11 cellular contexts compared by ENCODE assay signal in the genomic region with DNA sequence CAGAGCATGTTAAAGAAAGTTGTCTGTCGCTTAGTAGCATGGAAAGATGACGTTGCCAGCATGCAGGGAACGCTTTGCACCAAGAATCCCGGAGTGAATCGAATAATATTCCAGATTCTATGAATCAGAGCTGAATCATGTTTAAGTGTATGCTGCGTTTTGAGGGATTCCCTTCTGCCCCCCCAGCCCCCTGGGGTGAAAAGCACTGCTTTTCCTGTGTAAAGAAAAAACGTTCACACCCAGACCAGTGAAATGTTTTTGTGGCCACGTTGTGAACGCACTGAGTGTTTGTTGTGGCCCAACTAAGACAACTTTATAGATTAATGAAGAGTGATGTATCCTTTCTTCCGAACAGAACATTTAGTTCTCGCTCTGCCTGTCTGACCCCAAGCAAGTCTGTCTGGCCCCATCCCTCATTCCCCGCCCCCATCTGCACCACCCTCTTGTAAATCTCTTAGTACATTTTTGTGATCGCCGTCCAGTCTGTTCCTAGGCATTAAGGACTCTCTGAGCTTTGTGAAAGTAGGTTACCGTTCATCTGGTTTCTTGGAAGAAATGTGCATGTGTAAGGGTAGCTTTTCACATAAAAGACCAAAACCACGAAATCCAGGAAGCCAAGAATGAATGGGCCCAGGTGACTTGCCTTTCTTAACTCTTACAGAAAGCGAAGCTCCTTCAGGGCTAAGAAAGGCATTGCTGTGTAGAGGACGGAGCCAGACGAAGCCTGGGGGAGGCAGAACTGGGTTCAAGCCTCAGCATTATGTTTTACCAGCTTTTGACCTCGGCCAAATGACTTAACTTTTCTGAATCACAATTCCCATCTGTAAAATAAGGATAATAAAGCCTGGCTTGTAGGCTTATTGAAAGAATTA.
DNase-seq lines count a peak whose midpoint lies in the region; ATAC-seq, FAIRE-seq and TF ChIP-seq lines count a peak whose summit lies in the region.
"Had no signal": no experiment of that assay in that cellular context is flagged by ENCODE, and none has a peak within 500 bp of the region (broad histone marks: within the 10 kb centered on the region; RNA-seq: fewer than 3 reads in every experiment).

No MANE protein-coding gene starts in this region.

- peaks cover 17% of the 10 kb centered on the region for H3K36me3 Mint-ChIP-seq in HFFc6 (ENCODE audit: low read depth)
- peaks cover 28% of the 10 kb centered on the region for H3K36me3 Mint-ChIP-seq in astrocyte (ENCODE audit: low read depth, unreplicated experiment)

- peaks cover 35% of the 10 kb centered on the region for H3K4me1 ChIP-seq in astrocyte (ENCODE audit: insufficient read depth, low read length)
- peaks cover 63% of the 10 kb centered on the region for H3K4me1 ChIP-seq in muscle layer of colon (ENCODE audit: insufficient read depth, low read length)

- TF ChIP-seq CTCF in HFFc6 (IDR thresholded peaks at IDR 0.05) = no peak
- no peak for TF ChIP-seq CTCF in astrocyte (IDR thresholded peaks at IDR 0.05; ENCODE audit: insufficient read depth, low read depth, low read length)
- TF ChIP-seq CTCF in GM13976 (IDR thresholded peaks at IDR 0.05; ENCODE audit: borderline replicate concordance, control extremely low read depth, extremely low read depth, insufficient read depth, missing control alignments) = no peak

- H3K36me3 ChIP-seq in astrocyte (ENCODE audit: insufficient read depth, low read length) (no peaks in the 10 kb centered on the region), muscle layer of colon (ENCODE audit: insufficient read depth, low read length) (no peaks in the 10 kb centered on the region)

- H2AFZ ChIP-seq in astrocyte (ENCODE audit: low read depth, low read length) = no peak overlapping the region

- peaks cover 48% of the 10 kb centered on the region for H3K79me2 ChIP-seq in astrocyte (ENCODE audit: insufficient read depth, low read length)

- H3K27ac Mint-ChIP-seq in HFFc6 (peak overlapping the region; percentile 79), astrocyte (ENCODE audit: unreplicated experiment) (peak overlapping the region; percentile 44)

- H3K9me3 ChIP-seq in astrocyte (ENCODE audit: insufficient read depth, low read depth, low read length) (no peaks in the 10 kb centered on the region), muscle layer of colon (ENCODE audit: low read length) (no peaks in the 10 kb centered on the region)

- peak overlapping the region; percentile 74 for H3K4me2 ChIP-seq in astrocyte (ENCODE audit: low read length)

- in situ Hi-C loops in GM13976 (cut with MboI; ENCODE audit: low sequenced_read_pairs, unreplicated experiment) = no loop called here

- no peaks in the 10 kb centered on the region for H3K9me3 Mint-ChIP-seq in HFFc6
- no peaks in the 10 kb centered on the region for H3K9me3 Mint-ChIP-seq in astrocyte (ENCODE audit: unreplicated experiment)
- H3K9me3 Mint-ChIP-seq: IgD-negative memory B cell had no signal

- H3K4me3 Mint-ChIP-seq in HFFc6 (peak overlapping the region; percentile 59), astrocyte (ENCODE audit: unreplicated experiment) (no peak overlapping the region)
- H3K4me3 Mint-ChIP-seq: IgD-negative memory B cell had no signal

- DNase-seq in 8988T = peak; percentile 21
- peak; percentile 76 for DNase-seq in HFFc6
- DNase-seq in astrocyte (ENCODE audit: low read depth) = peak; percentile 82
- no peak for DNase-seq in GM13976 (ENCODE audit: low spot score)
- DNase-seq in NCI-H1930 (lab: John Stamatoyannopoulos, UW) = no peak
- DNase-seq in NCI-H187 treated with DMSO at 0.1 percent for 48 hours (lab: John Stamatoyannopoulos, UW) = no peak
- DNase-seq: DMS 273 treated with DMSO at 0.1 percent for 48 hours had no signal

- H3K4me3 ChIP-seq in astrocyte (ENCODE audit: insufficient read depth, low read depth, low read length) (peak overlapping the region; percentile 18), muscle layer of colon (ENCODE audit: low read depth in 1 of 2, low read length in 2 of 2) (no peak overlapping the region)
- H3K4me3 ChIP-seq: lung had no signal

- peak overlapping the region; percentile 70 for H3K27ac ChIP-seq in astrocyte (ENCODE audit: low read depth, low read length)
- H3K27ac ChIP-seq in muscle layer of colon (ENCODE audit: low read depth, low read length) = peak overlapping the region; percentile 81

- H3K27me3 Mint-ChIP-seq in HFFc6 (ENCODE audit: insufficient read depth) = no peaks in the 10 kb centered on the region; the same call in none of the 2 replicates
- no peaks in the 10 kb centered on the region for H3K27me3 Mint-ChIP-seq in astrocyte (ENCODE audit: low read depth, unreplicated experiment)
- H3K27me3 Mint-ChIP-seq: IgD-negative memory B cell had no signal

- H4K20me1 ChIP-seq in astrocyte (ENCODE audit: insufficient read depth, low read length) = peaks cover 50% of the 10 kb centered on the region

- no peak for ATAC-seq in GM21619 (IDR thresholded peaks at IDR 0.05; ENCODE audit: unreplicated experiment)

- H3K9ac ChIP-seq in astrocyte (ENCODE audit: low read length) (peak overlapping the region; percentile 65), muscle layer of colon (ENCODE audit: low read length) (peak overlapping the region; percentile 41)

- no peak for FAIRE-seq in astrocyte (lab: Jason Lieb, UNC)

- no peaks in the 10 kb centered on the region for H3K27me3 ChIP-seq in astrocyte (ENCODE audit: insufficient read depth, low read length)
- H3K27me3 ChIP-seq in muscle layer of colon (ENCODE audit: control insufficient read depth in 1 of 2, insufficient read depth in 2 of 2, low read length in 2 of 2) = no peaks in the 10 kb centered on the region

- H3K4me1 Mint-ChIP-seq in HFFc6 (ENCODE audit: low read depth) (peaks cover 85% of the 10 kb centered on the region), astrocyte (ENCODE audit: low read depth, unreplicated experiment) (peaks cover 69% of the 10 kb centered on the region)

Comparison
In these comparisons a context has a peak if more than half of its experiments do, and no peak if none do; other contexts are left out.
1. DNase-seq: peak in 8988T (single experiment), HFFc6 (single experiment) and astrocyte (single experiment); none in GM13976 (single experiment), NCI-H1930 (0 of 2) and NCI-H187 treated with DMSO at 0.1 percent for 48 hours (single experiment).